ENCODE assay signal across 24 cellular contexts in genomic region chr17:79702550-79703236, GRCh38. TPM values are rescaled to one million over a fixed set of nuclear protein-coding genes. Genes with fewer than 3 reads are reported as not detected.
"Had no signal": no experiment of that assay in that cellular context is flagged by ENCODE, and none has a peak within 500 bp of the region (broad histone marks: within the 10 kb centered on the region; RNA-seq: fewer than 3 reads in every experiment).

No MANE protein-coding gene starts in this region.

- H3K36me3 ChIP-seq: heart right ventricle, stomach, thoracic aorta, transverse colon had no signal

- DNase-seq: cortex of kidney; dorsolateral prefrontal cortex; effector CD8-positive, alpha-beta T cell; heart right ventricle; hypothalamus; mammary epithelial cell; naive thymus-derived CD4-positive, alpha-beta T cell; posterior cingulate gyrus; small intestine; stimulated activated CD4-positive, alpha-beta T cell treated with anti-CD3 and anti-CD28 coated beads, Interleukin-12 subunit alpha, Interleukin-12 subunit beta, amount 100 ng/mL, for 4 hours; stimulated activated naive CD4-positive, alpha-beta T cell; stomach; substantia nigra; transverse colon had no signal

- H3K9me3 ChIP-seq: heart right ventricle, stomach, thoracic aorta, transverse colon had no signal

- H3K4me1 ChIP-seq: heart right ventricle had no signal

- ATAC-seq: esophagus mucosa; heart right ventricle; left lobe of liver; naive thymus-derived CD4-positive, alpha-beta T cell had no signal

- H3K36me3 Mint-ChIP-seq: naive thymus-derived CD4-positive, alpha-beta T cell had no signal

- H3K9me3 Mint-ChIP-seq: nephron progenitor cell had no signal

- H3K27ac Mint-ChIP-seq: naive thymus-derived CD4-positive, alpha-beta T cell had no signal

- H3K4me3 ChIP-seq: dorsolateral prefrontal cortex, heart right ventricle, stomach, thoracic aorta, transverse colon had no signal

- H3K4me3 Mint-ChIP-seq: naive thymus-derived CD4-positive, alpha-beta T cell; nephron progenitor cell had no signal

- H3K27ac ChIP-seq: dorsolateral prefrontal cortex, heart right ventricle, stomach, thoracic aorta, transverse colon had no signal

RNA-seq across cellular contexts. Expression of gene ENPP7, which starts 28.1 kb away (rescaled TPM):
- total RNA-seq: esophagus mucosa; fibroblast of lung; frontal cortex; heart right ventricle; lower leg skin; mammary epithelial cell; mononuclear cell; naive thymus-derived CD4-positive, alpha-beta T cell; osteocyte; pulmonary artery endothelial cell; thoracic aorta had no signal
- polyA plus RNA-seq: fibroblast of lung, heart right ventricle, mammary epithelial cell, stomach had no signal
